23 cellular contexts compared by ENCODE assay signal in the genomic region with DNA sequence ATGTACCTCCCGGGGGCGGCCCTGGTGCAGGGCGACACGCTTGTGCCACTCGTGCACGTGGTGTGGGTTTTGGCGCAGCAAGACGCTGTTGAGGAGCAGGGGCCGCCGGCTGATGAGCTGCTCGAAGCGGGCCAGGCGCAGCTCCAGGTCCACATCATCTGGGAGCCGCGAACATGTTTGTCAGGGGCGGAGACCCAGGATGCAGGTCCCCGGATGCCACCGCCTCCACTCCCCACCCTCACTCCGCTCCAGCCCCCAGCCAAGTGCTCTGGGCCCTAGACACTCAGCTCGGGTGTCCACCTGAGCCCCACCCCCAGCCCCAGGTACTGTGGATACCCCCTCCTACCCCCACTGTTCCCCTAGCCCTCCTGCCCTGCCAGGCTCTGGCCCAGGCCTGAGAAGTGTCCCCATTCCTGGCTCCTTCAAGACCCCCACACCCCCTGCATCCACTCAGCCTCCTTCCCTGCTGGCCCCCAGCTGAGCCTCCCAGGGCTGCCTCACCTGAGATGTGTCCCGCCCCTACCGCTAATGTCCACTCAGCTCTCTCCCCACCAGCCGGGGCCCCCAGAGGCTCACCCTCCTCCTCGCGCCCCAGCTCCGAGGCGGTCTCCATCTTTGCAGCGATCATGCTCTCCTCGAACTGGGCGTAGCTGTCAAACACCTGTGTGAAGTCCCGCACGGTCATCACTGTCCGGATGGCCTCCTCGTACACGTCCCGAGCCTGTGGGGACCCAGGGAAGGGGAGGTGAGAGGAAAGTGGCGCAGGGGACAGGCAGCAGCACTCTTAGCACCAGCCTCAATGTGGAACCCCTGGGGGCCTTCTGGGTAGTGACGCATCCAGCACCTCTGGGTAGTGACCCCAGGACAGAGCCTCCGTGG. TPM values are rescaled to one million over a fixed set of nuclear protein-coding genes. Genes with fewer than 3 reads are reported as not detected.
DNase-seq lines count a peak whose midpoint lies in the region; ATAC-seq, FAIRE-seq and TF ChIP-seq lines count a peak whose summit lies in the region.
"Had no signal": no experiment of that assay in that cellular context is flagged by ENCODE, and none has a peak within 500 bp of the region (broad histone marks: within the 10 kb centered on the region; RNA-seq: fewer than 3 reads in every experiment).

No MANE protein-coding gene starts in this region.

- no peak for TF ChIP-seq CTCF in HCT116 (IDR thresholded peaks at IDR 0.05 in 2 of 3, conservative IDR thresholded peaks at IDR 0.05 in 1 of 3; ENCODE audit: borderline replicate concordance in 1 of 3, insufficient read depth in 1 of 3, low read depth in 2 of 3, low read length in 2 of 3)
- no peak for TF ChIP-seq CTCF in HEK293 (tag by site-specific recombination; IDR thresholded peaks at IDR 0.05)
- no peak for TF ChIP-seq CTCF in GM12878 (IDR thresholded peaks at IDR 0.05 in 2 of 3, conservative IDR thresholded peaks at IDR 0.05 in 1 of 3; ENCODE audit: control insufficient read depth in 2 of 3, extremely low read depth in 1 of 3, insufficient read depth in 1 of 3, low read depth in 3 of 3, low read length in 3 of 3)

- no peak overlapping the region for H3K4me3 Mint-ChIP-seq in effector memory CD8-positive, alpha-beta T cell
- H3K4me3 Mint-ChIP-seq: B cell; CD8-positive, alpha-beta T cell; HFFc6 had no signal

- POLR2A ChIA-PET in HCT116 (lab: Charles Lee) (no interaction called here), HEK293 (lab: Yijun Ruan, JAX) (interaction anchor here (0.8 to 1.8 kb wide), 2 partner anchors 14 to 37 kb away, joined by 3 to 6 read pairs; a partner anchor contains a TSS), GM12878 (lab: Charles Lee) (no interaction called here)

- H3K27me3 Mint-ChIP-seq in effector memory CD8-positive, alpha-beta T cell: no peaks in the 10 kb centered on the region
- H3K27me3 Mint-ChIP-seq: B cell; CD4-positive, CD25-positive, alpha-beta regulatory T cell had no signal

- peaks cover 71% of the 10 kb centered on the region for H3K36me3 Mint-ChIP-seq in effector memory CD8-positive, alpha-beta T cell (ENCODE audit: insufficient read depth)

- H3K27ac Mint-ChIP-seq in effector memory CD8-positive, alpha-beta T cell: no peak overlapping the region
- H3K27ac Mint-ChIP-seq: B cell; CD4-positive, CD25-positive, alpha-beta regulatory T cell; HFFc6 had no signal

- RAD21 ChIA-PET in HCT116 (lab: Charles Lee; ENCODE audit: low non-redundant PET in 1 of 2, low total read pairs in 2 of 2, uncharacterized antibody in 2 of 2, unreplicated experiment in 2 of 2) (no interaction called here), GM12878 (lab: Charles Lee; ENCODE audit: unreplicated experiment) (no interaction called here)

- ATAC-seq in HCT116 (peak; percentile 10; the same call in 1 of the 2 replicates), GM12878 (no peak), HG03378 (IDR thresholded peaks at IDR 0.05; ENCODE audit: unreplicated experiment) (no peak)
- ATAC-seq in effector memory CD8-positive, alpha-beta T cell (replicated peaks): no peak

- 96% methylated on average over 39 of the region's 39 CpGs for WGBS in GM12878 (ENCODE audit: insufficient coverage, insufficient replicate concordance, low lambda C conversion rate, missing lambda C conversion rate)

- H3K36me3 ChIP-seq in HCT116 (ENCODE audit: control insufficient read depth in 1 of 2, insufficient read depth in 2 of 2, low read length in 2 of 2) (peaks cover 5 to 34% of the 10 kb centered on the region in 2 experiments; a peak in 3 of 4 replicates), HEK293 (ENCODE audit: control insufficient read depth in 2 of 2, insufficient read depth in 1 of 2, low read length in 2 of 2) (peaks cover 0 to 81% of the 10 kb centered on the region in 2 experiments; a peak in 2 of 3 replicates), GM12878 (ENCODE audit: control insufficient read depth in 2 of 2, insufficient read depth in 2 of 2, low read length in 1 of 2) (peaks cover 7 to 25% of the 10 kb centered on the region in 2 experiments; a peak in 3 of 4 replicates)

- H3K9ac ChIP-seq in HCT116 (ENCODE audit: low read length): no peak overlapping the region
- H3K9ac ChIP-seq in GM12878 (ENCODE audit: control insufficient read depth, insufficient read depth, low read length): no peak overlapping the region
- H3K9ac ChIP-seq: BLaER1, GM23248 had no signal

- no peaks in the 10 kb centered on the region for H4K20me1 ChIP-seq in HCT116 (ENCODE audit: insufficient read depth)
- no peaks in the 10 kb centered on the region for H4K20me1 ChIP-seq in GM12878 (ENCODE audit: control insufficient read depth, insufficient read depth)

- H3K9me2 ChIP-seq in HCT116 (ENCODE audit: insufficient read depth): no peaks in the 10 kb centered on the region

- H3K79me2 ChIP-seq in HCT116 (ENCODE audit: insufficient read depth, low read length): peaks cover 34% of the 10 kb centered on the region
- H3K79me2 ChIP-seq in GM12878 (ENCODE audit: control insufficient read depth, insufficient read depth, low read length): peaks cover 26% of the 10 kb centered on the region

- BruUV-seq in HCT116 (replicated peaks; lab: Mats Ljungman, UMichigan) (no TSS peak), GM12878 (replicated peaks; lab: Mats Ljungman, UMichigan) (no TSS peak)

- H3K4me3 ChIP-seq in HCT116 (replicated peaks in 1 of 2; ENCODE audit: low read depth in 1 of 2, low read length in 2 of 2) (no peak overlapping the region), HEK293 (ENCODE audit: low read depth, low read length) (no peak overlapping the region), GM12878 (no peak overlapping the region)
- H3K4me3 ChIP-seq: BLaER1, GM23248 had no signal

- H3K9me3 ChIP-seq in HCT116 (ENCODE audit: control insufficient read depth in 1 of 2, insufficient read depth in 1 of 2, low read depth in 1 of 2, low read length in 2 of 2) (no peaks in the 10 kb centered on the region), HEK293 (ENCODE audit: control insufficient read depth, insufficient read depth, low read depth, low read length) (no peaks in the 10 kb centered on the region), GM12878 (replicated peaks; ENCODE audit: control insufficient read depth, insufficient read depth, low read length) (no peaks in the 10 kb centered on the region)
- H3K9me3 ChIP-seq: BLaER1, Caco-2 had no signal

- no peaks in the 10 kb centered on the region for H3K9me3 Mint-ChIP-seq in effector memory CD8-positive, alpha-beta T cell
- H3K9me3 Mint-ChIP-seq: CD4-positive, CD25-positive, alpha-beta regulatory T cell; CD8-positive, alpha-beta T cell; HFFc6 had no signal

- H3K4me2 ChIP-seq in HCT116 (ENCODE audit: low read length) (no peak overlapping the region), GM12878 (ENCODE audit: control insufficient read depth, insufficient read depth) (no peak overlapping the region)
- H3K4me2 ChIP-seq: BLaER1 had no signal

- H2AFZ ChIP-seq in HCT116 (ENCODE audit: low read depth, low read length, poor library complexity, severe bottlenecking) (no peak overlapping the region), GM12878 (ENCODE audit: control insufficient read depth, low read depth, low read length) (no peak overlapping the region)
- H2AFZ ChIP-seq: GM23248 had no signal

- no peak for FAIRE-seq in GM12878 (lab: Jason Lieb, UNC)
- FAIRE-seq: G401.6, GM19239, H1 had no signal

- H3K27me3 ChIP-seq in HCT116 (ENCODE audit: insufficient read depth, low read length) (no peaks in the 10 kb centered on the region), GM12878 (replicated peaks in 1 of 2; ENCODE audit: control insufficient read depth in 2 of 2, insufficient read depth in 2 of 2, low read length in 1 of 2) (no peaks in the 10 kb centered on the region)
- H3K27me3 ChIP-seq: BLaER1 had no signal

- TF ChIP-seq EP300 in GM12878 (IDR thresholded peaks at IDR 0.05; ENCODE audit: borderline replicate concordance in 1 of 2, control insufficient read depth in 1 of 2, low read depth in 2 of 2, low read length in 2 of 2): no peak

- intact Hi-C loops in HCT116 (cut with micrococcal nuclease): no loop called here
- intact Hi-C loops in GM12878 (cut with micrococcal nuclease; ENCODE audit: unreplicated experiment): no loop called here

- H3K4me1 Mint-ChIP-seq in effector memory CD8-positive, alpha-beta T cell (ENCODE audit: low read depth in 2 of 2): peaks cover 9 to 13% of the 10 kb centered on the region in 2 donors

- H3K27ac ChIP-seq in HCT116 (ENCODE audit: low read depth, low read length) (no peak overlapping the region), HEK293 (ENCODE audit: extremely low read depth, low read depth, low read length) (no peak overlapping the region), GM12878 (ENCODE audit: control insufficient read depth, insufficient read depth) (no peak overlapping the region)
- H3K27ac ChIP-seq: BLaER1, C4-2B, GM23248 had no signal

- DNase-seq in HCT116 (ENCODE audit: low read depth, low spot score): no peak
- no peak for DNase-seq in GM12878 (ENCODE audit: low read depth, low spot score)
- no peak for DNase-seq in NCI-H2081 (lab: John Stamatoyannopoulos, UW)
- no peak for DNase-seq in effector memory CD8-positive, alpha-beta T cell
- DNase-seq: CD4-positive, CD25-positive, alpha-beta regulatory T cell; DMS153; DND-41; HCEC 1CT; HFFc6 had no signal

- CTCF ChIA-PET in HCT116 (lab: Charles Lee): no interaction called here
- CTCF ChIA-PET in HEK293 (lab: Yijun Ruan, JAX): interaction anchor here (0.6 to 1.7 kb wide), 5 partner anchors 10 to 1153 kb away, joined by 3 to 7 read pairs (median 3); a partner anchor contains a TSS
- CTCF ChIA-PET in GM12878 (lab: Yijun Ruan, JAX): no interaction called here

- SMC1A ChIA-PET in GM12878 (lab: Charles Lee; ENCODE audit: uncharacterized antibody, unreplicated experiment): no interaction called here

- TF ChIP-seq POLR2A in HCT116 (IDR thresholded peaks at IDR 0.05; ENCODE audit: borderline replicate concordance, extremely low read depth, insufficient read depth, insufficient read length) (no peak), GM12878 (IDR thresholded peaks at IDR 0.05; ENCODE audit: low read depth, low read length) (peak; percentile 39; the same call in 1 of the 2 replicates)

- in situ Hi-C loops in GM12878 (cut with MboI): no loop called here

- H3K4me1 ChIP-seq in HCT116 (ENCODE audit: control insufficient read depth in 1 of 2, insufficient read depth in 2 of 2, low read length in 2 of 2): peaks cover 5 to 12% of the 10 kb centered on the region in 2 experiments
- H3K4me1 ChIP-seq in HEK293 (ENCODE audit: control insufficient read depth, insufficient read depth, low read length): no peaks in the 10 kb centered on the region; the same call in none of the 2 replicates
- H3K4me1 ChIP-seq in GM12878 (ENCODE audit: control insufficient read depth, insufficient read depth, low read length): peaks cover 7% of the 10 kb centered on the region
- H3K4me1 ChIP-seq: Caco-2 had no signal

- no peak for TF ChIP-seq RAD21 in HCT116 (IDR thresholded peaks at IDR 0.05; ENCODE audit: low read depth)
- no peak for TF ChIP-seq RAD21 in GM12878 (IDR thresholded peaks at IDR 0.05; ENCODE audit: insufficient read depth, low read depth, low read length)

RNA-seq across cellular contexts. Expression of a gene that starts 5.4 kb away (rescaled TPM):
- 103 TPM for total RNA-seq in HCT116 (2021; ENCODE audit: unreplicated experiment)
- polyA plus RNA-seq in HCT116 (2012): 106 and 121 TPM in 2 replicates
- total RNA-seq in GM12878 (2013; cell fraction: nucleolus; rRNA removed): 33.5 and 37.0 TPM in 2 replicates
- 29.6 and 41.5 TPM in 2 replicates for total RNA-seq in GM12878 (2014; rRNA removed)
- 13.5 and 15.3 TPM in 2 replicates for total RNA-seq in GM12878 (2014; rRNA removed; fragmentation: Illumina TruSeq; extraction: Trizol)
- 42.9 and 45.1 TPM in 2 replicates for total RNA-seq in GM12878 (2021)
- 14.8 TPM for polyA plus RNA-seq in GM12878 (2011; ENCODE audit: low read depth)
- polyA plus RNA-seq in GM12878 (2011; rRNA removed): 9.3 and 28.5 TPM in 2 replicates
- 38.1 and 53.8 TPM in 2 replicates for polyA plus RNA-seq in GM12878 (2011; cell fraction: cytosol; rRNA removed)
- polyA plus RNA-seq in GM12878 (2011; cell fraction: nucleus; rRNA removed): 131 and 151 TPM in 2 replicates
- 39.2 and 44.4 TPM in 2 replicates for polyA plus RNA-seq in GM12878 (2012)
- polyA plus RNA-seq in GM12878 (2014; fragmentation: Illumina TruSeq; extraction: Trizol): 2.3 and 11.3 TPM in 2 replicates
- under 1 TPM; 0.34 to 0.66 TPM for polyA plus RNA-seq in GM12878 (2014; fragmentation: Nextera tagmentation; extraction: Ambion mirVana)
- 38.1 and 43.5 TPM in 2 replicates for polyA plus RNA-seq in GM12878 (2014; rRNA removed)
- polyA plus RNA-seq in GM12878 (2016; fragmentation: Nextera tagmentation; extraction: Ambion mirVana): 10 to 100 TPM; 17.3 to 20.4 TPM
- polyA minus RNA-seq in GM12878 (2011; rRNA and poly(A)+ RNA removed): 46.3 and 67.8 TPM in 2 replicates
- 31.8 and 32.5 TPM in 2 replicates for polyA minus RNA-seq in GM12878 (2011; cell fraction: cytosol; rRNA and poly(A)+ RNA removed)
- polyA minus RNA-seq in GM12878 (2011; cell fraction: nucleus; rRNA and poly(A)+ RNA removed): 25.0 and 39.0 TPM in 2 replicates

RNA-seq across cellular contexts. Expression of a gene that starts 5.6 kb away (rescaled TPM):
- 126 TPM for total RNA-seq in HCT116 (2021; ENCODE audit: unreplicated experiment)
- polyA plus RNA-seq in HCT116 (2012): 57.2 and 88.5 TPM in 2 replicates
- 5.1 and 12.9 TPM in 2 replicates for total RNA-seq in GM12878 (2013; cell fraction: nucleolus; rRNA removed)
- 47.0 and 60.8 TPM in 2 replicates for total RNA-seq in GM12878 (2014; rRNA removed)
- 90.7 and 92.9 TPM in 2 replicates for total RNA-seq in GM12878 (2014; rRNA removed; fragmentation: Illumina TruSeq; extraction: Trizol)
- total RNA-seq in GM12878 (2021): 156 and 159 TPM in 2 replicates
- 19.6 TPM for polyA plus RNA-seq in GM12878 (2011; ENCODE audit: low read depth)
- polyA plus RNA-seq in GM12878 (2011; rRNA removed): 73.8 and 108 TPM in 2 replicates
- 20.6 and 26.3 TPM in 2 replicates for polyA plus RNA-seq in GM12878 (2011; cell fraction: cytosol; rRNA removed)
- 19.2 and 38.5 TPM in 2 replicates for polyA plus RNA-seq in GM12878 (2011; cell fraction: nucleus; rRNA removed)
- polyA plus RNA-seq in GM12878 (2012): 82.4 and 139 TPM in 2 replicates
- polyA plus RNA-seq in GM12878 (2014; fragmentation: Illumina TruSeq; extraction: Trizol): 47.3 and 85.6 TPM in 2 replicates
- 100 to 1,000 TPM; 353 to 462 TPM for polyA plus RNA-seq in GM12878 (2014; fragmentation: Nextera tagmentation; extraction: Ambion mirVana)
- 66.0 and 79.5 TPM in 2 replicates for polyA plus RNA-seq in GM12878 (2014; rRNA removed)
- polyA plus RNA-seq in GM12878 (2016; fragmentation: Nextera tagmentation; extraction: Ambion mirVana): 100 to 1,000 TPM; 332 to 386 TPM
- polyA minus RNA-seq in GM12878 (2011; rRNA and poly(A)+ RNA removed): 3.7 and 9.2 TPM in 2 replicates
- polyA minus RNA-seq in GM12878 (2011; cell fraction: cytosol; rRNA and poly(A)+ RNA removed): 2.5 and 12.3 TPM in 2 replicates
- polyA minus RNA-seq in GM12878 (2011; cell fraction: nucleus; rRNA and poly(A)+ RNA removed): 3.7 and 8.1 TPM in 2 replicates

RNA-seq across cellular contexts. Expression of a gene that starts 9.6 kb away (rescaled TPM):
- total RNA-seq in HCT116 (2021; ENCODE audit: unreplicated experiment) (0.32 TPM), GM12878 (2014; rRNA removed) (not detected in 2 replicates), GM12878 (2014; rRNA removed; fragmentation: Illumina TruSeq; extraction: Trizol) (0.31 TPM in 1 of 2 replicates, not detected in the other), GM12878 (2021) (0.27 and 0.62 TPM in 2 replicates)
- polyA plus RNA-seq in HCT116 (2012): 0.56 and 0.72 TPM in 2 replicates
- not detected in 2 replicates for total RNA-seq in GM12878 (2013; cell fraction: nucleolus; rRNA removed)
- polyA plus RNA-seq in GM12878 (2011; ENCODE audit: low read depth): not detected
- polyA plus RNA-seq in GM12878 (2011; rRNA removed) (0.19 TPM in 1 of 2 replicates, not detected in the other), GM12878 (2014; fragmentation: Illumina TruSeq; extraction: Trizol) (0.10 TPM in 1 of 2 replicates, not detected in the other), GM12878 (2014; fragmentation: Nextera tagmentation; extraction: Ambion mirVana) (not detected), GM12878 (2014; rRNA removed) (0.15 and 0.31 TPM in 2 replicates), GM12878 (2016; fragmentation: Nextera tagmentation; extraction: Ambion mirVana) (not detected)
- 0.22 and 0.59 TPM in 2 replicates for polyA plus RNA-seq in GM12878 (2011; cell fraction: cytosol; rRNA removed)
- polyA plus RNA-seq in GM12878 (2011; cell fraction: nucleus; rRNA removed): 2.7 and 3.9 TPM in 2 replicates
- 2.7 and 4.4 TPM in 2 replicates for polyA plus RNA-seq in GM12878 (2012)
- not detected in 2 replicates for polyA minus RNA-seq in GM12878 (2011; rRNA and poly(A)+ RNA removed)
- not detected in 2 replicates for polyA minus RNA-seq in GM12878 (2011; cell fraction: cytosol; rRNA and poly(A)+ RNA removed)
- polyA minus RNA-seq in GM12878 (2011; cell fraction: nucleus; rRNA and poly(A)+ RNA removed): not detected in 2 replicates
- total RNA-seq: A172, A673, GM23248, H1, H7, HFFc6 had no signal
- polyA plus RNA-seq: GM23248, H1 had no signal

RNA-seq across cellular contexts. Expression of a gene that starts 12.9 kb away (rescaled TPM):
- total RNA-seq in HCT116 (2021; ENCODE audit: unreplicated experiment): 141 TPM
- 144 and 186 TPM in 2 replicates for polyA plus RNA-seq in HCT116 (2012)
- total RNA-seq in GM12878 (2013; cell fraction: nucleolus; rRNA removed): 72.6 and 93.2 TPM in 2 replicates
- total RNA-seq in GM12878 (2014; rRNA removed): 38.9 and 48.5 TPM in 2 replicates
- total RNA-seq in GM12878 (2014; rRNA removed; fragmentation: Illumina TruSeq; extraction: Trizol): 27.2 and 27.4 TPM in 2 replicates
- total RNA-seq in GM12878 (2021): 106 and 111 TPM in 2 replicates
- polyA plus RNA-seq in GM12878 (2011; ENCODE audit: low read depth): 75.4 TPM
- polyA plus RNA-seq in GM12878 (2011; rRNA removed): 52.5 and 74.3 TPM in 2 replicates
- 67.0 and 97.4 TPM in 2 replicates for polyA plus RNA-seq in GM12878 (2011; cell fraction: cytosol; rRNA removed)
- 391 and 432 TPM in 2 replicates for polyA plus RNA-seq in GM12878 (2011; cell fraction: nucleus; rRNA removed)
- 121 and 140 TPM in 2 replicates for polyA plus RNA-seq in GM12878 (2012)
- polyA plus RNA-seq in GM12878 (2014; fragmentation: Illumina TruSeq; extraction: Trizol): 23.3 and 43.9 TPM in 2 replicates
- 10 to 100 TPM in 1 of 2 experiments, 1 to 10 TPM in 1; 2.6 to 11.9 TPM for polyA plus RNA-seq in GM12878 (2014; fragmentation: Nextera tagmentation; extraction: Ambion mirVana)
- polyA plus RNA-seq in GM12878 (2014; rRNA removed): 103 and 119 TPM in 2 replicates
- polyA plus RNA-seq in GM12878 (2016; fragmentation: Nextera tagmentation; extraction: Ambion mirVana): 10 to 100 TPM; 95.3 to 96.5 TPM
- polyA minus RNA-seq in GM12878 (2011; rRNA and poly(A)+ RNA removed): 265 and 650 TPM in 2 replicates
- polyA minus RNA-seq in GM12878 (2011; cell fraction: cytosol; rRNA and poly(A)+ RNA removed): 52.2 and 53.7 TPM in 2 replicates
- polyA minus RNA-seq in GM12878 (2011; cell fraction: nucleus; rRNA and poly(A)+ RNA removed): 109 and 189 TPM in 2 replicates

RNA-seq across cellular contexts. Expression of a gene that starts 28.3 kb away (rescaled TPM):
- 24.0 TPM for total RNA-seq in HCT116 (2021; ENCODE audit: unreplicated experiment)
- 16.1 and 17.3 TPM in 2 replicates for polyA plus RNA-seq in HCT116 (2012)
- 3.7 and 5.0 TPM in 2 replicates for total RNA-seq in GM12878 (2013; cell fraction: nucleolus; rRNA removed)
- total RNA-seq in GM12878 (2014; rRNA removed): 1.1 and 1.9 TPM in 2 replicates
- 0.64 and 0.72 TPM in 2 replicates for total RNA-seq in GM12878 (2014; rRNA removed; fragmentation: Illumina TruSeq; extraction: Trizol)
- 5.6 and 6.3 TPM in 2 replicates for total RNA-seq in GM12878 (2021)
- 0.30 TPM for polyA plus RNA-seq in GM12878 (2011; ENCODE audit: low read depth)
- 0.23 and 0.72 TPM in 2 replicates for polyA plus RNA-seq in GM12878 (2011; rRNA removed)
- 0.73 and 0.85 TPM in 2 replicates for polyA plus RNA-seq in GM12878 (2011; cell fraction: cytosol; rRNA removed)
- polyA plus RNA-seq in GM12878 (2011; cell fraction: nucleus; rRNA removed): 6.8 and 8.1 TPM in 2 replicates
- polyA plus RNA-seq in GM12878 (2012): 1.9 and 2.6 TPM in 2 replicates
- 0.75 and 3.3 TPM in 2 replicates for polyA plus RNA-seq in GM12878 (2014; fragmentation: Illumina TruSeq; extraction: Trizol)
- under 1 TPM; 0.03 to 0.22 TPM for polyA plus RNA-seq in GM12878 (2014; fragmentation: Nextera tagmentation; extraction: Ambion mirVana)
- 1.9 and 3.9 TPM in 2 replicates for polyA plus RNA-seq in GM12878 (2014; rRNA removed)
- polyA plus RNA-seq in GM12878 (2016; fragmentation: Nextera tagmentation; extraction: Ambion mirVana): under 1 TPM; 0.37 to 0.47 TPM
- polyA minus RNA-seq in GM12878 (2011; rRNA and poly(A)+ RNA removed): 0.37 and 1.1 TPM in 2 replicates
- 1.6 and 2.1 TPM in 2 replicates for polyA minus RNA-seq in GM12878 (2011; cell fraction: cytosol; rRNA and poly(A)+ RNA removed)
- polyA minus RNA-seq in GM12878 (2011; cell fraction: nucleus; rRNA and poly(A)+ RNA removed): 1.1 and 2.1 TPM in 2 replicates
- total RNA-seq: CD4-positive, CD25-positive, alpha-beta regulatory T cell; GM23248; HFFc6 had no signal
- polyA plus RNA-seq: CD4-positive, CD25-positive, alpha-beta regulatory T cell; GM23248 had no signal
